In the genomic region with DNA sequence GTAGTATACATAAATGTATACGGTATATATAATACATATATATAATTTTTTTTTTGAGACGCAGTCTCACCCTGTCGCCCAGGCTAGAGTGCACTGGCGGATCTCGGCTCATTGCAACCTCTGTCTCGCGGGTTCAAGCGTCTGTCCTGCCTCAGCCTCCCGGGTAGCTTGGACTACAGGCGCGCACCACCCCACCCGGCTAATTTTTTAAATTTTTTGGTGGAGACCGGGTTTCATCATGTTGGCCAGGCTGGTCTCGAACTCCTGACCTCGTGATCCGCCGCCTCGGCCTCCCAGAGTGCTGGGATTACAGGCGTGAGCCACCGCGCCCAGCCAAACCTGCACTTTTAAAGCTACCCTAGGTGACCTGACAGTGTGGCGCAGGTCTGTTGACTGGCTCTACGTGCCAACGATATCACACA, we compare ENCODE assay signal across 8 cellular contexts. TPM values are rescaled to one million over a fixed set of nuclear protein-coding genes. Genes with fewer than 3 reads are reported as not detected.
DNase-seq lines count a peak whose midpoint lies in the region; ATAC-seq and TF ChIP-seq lines count a peak whose summit lies in the region.
"Had no signal": no experiment of that assay in that cellular context is flagged by ENCODE, and none has a peak within 500 bp of the region (broad histone marks: within the 10 kb centered on the region; RNA-seq: fewer than 3 reads in every experiment).

No MANE protein-coding gene starts in this region.

- peaks cover 29% of the 10 kb centered on the region for H3K4me1 Mint-ChIP-seq in activated CD8-positive, alpha-beta T cell treated with anti-CD3 and anti-CD28 coated beads for 36 hours (ENCODE audit: low read depth)

- intact Hi-C loops in activated CD8-positive, alpha-beta T cell treated with anti-CD3 and anti-CD28 coated beads for 36 hours (cut with micrococcal nuclease): loop anchor here (10.0 kb wide), 1 partner anchor 64 kb away; the partner anchor contains the start of gene CORO7
- intact Hi-C loops in stomach (cut with DNase I; ENCODE audit: low total_unique reads): no loop called here

- peak overlapping the region; percentile 96 for H3K4me3 Mint-ChIP-seq in activated CD8-positive, alpha-beta T cell treated with anti-CD3 and anti-CD28 coated beads for 36 hours

- CTCF ChIA-PET in activated CD8-positive, alpha-beta T cell treated with anti-CD3 and anti-CD28 coated beads for 36 hours (lab: Charles Lee): interaction anchor here (0.9 to 3.0 kb wide), 11 partner anchors 8 to 126 kb away, joined by 3 to 16 read pairs (median 4); partner anchors contain the start of genes HMOX2 and TFAP4
- CTCF ChIA-PET in HEK293T (lab: Yijun Ruan, JAX): interaction anchor here (0.8 to 2.9 kb wide), 4 partner anchors 52 to 97 kb away, joined by 3 to 23 read pairs (median 8); no protein-coding TSS in a partner anchor

- no peak for TF ChIP-seq POLR2A in stomach (IDR thresholded peaks at IDR 0.05)

- WGBS in stomach, 5 donors: 29 to 38% (median 33%) methylated on average over 21 to 24 of the region's 24 CpGs

- no peaks in the 10 kb centered on the region for H3K36me3 ChIP-seq in iPS-18a (ENCODE audit: control insufficient read depth, low read depth, low read length)
- peaks cover 9 to 16% (median 13%) of the 10 kb centered on the region in 4 donors for H3K36me3 ChIP-seq in stomach

- H3K27me3 Mint-ChIP-seq in activated CD8-positive, alpha-beta T cell treated with anti-CD3 and anti-CD28 coated beads for 36 hours: no peaks in the 10 kb centered on the region

- peaks cover 4% of the 10 kb centered on the region for H3K36me3 Mint-ChIP-seq in activated CD8-positive, alpha-beta T cell treated with anti-CD3 and anti-CD28 coated beads for 36 hours (ENCODE audit: low read depth)

- TF ChIP-seq EP300 in stomach (IDR thresholded peaks at IDR 0.05): no peak

- ATAC-seq in activated CD8-positive, alpha-beta T cell treated with anti-CD3 and anti-CD28 coated beads for 36 hours: peak; percentile 6
- no peak for ATAC-seq in HG03045 (IDR thresholded peaks at IDR 0.05; ENCODE audit: unreplicated experiment)

- TF ChIP-seq CTCF in HFF-Myc (IDR thresholded peaks at IDR 0.05; ENCODE audit: low read depth, low read length, missing control alignments) (no peak), stomach (IDR thresholded peaks at IDR 0.05) (no peak)
- no peak for TF ChIP-seq CTCF in activated CD8-positive, alpha-beta T cell treated with anti-CD3 and anti-CD28 coated beads for 36 hours (IDR thresholded peaks at IDR 0.05)

- H3K9ac ChIP-seq in iPS-18a (ENCODE audit: low read length): peak overlapping the region; percentile 93

- H3K27ac Mint-ChIP-seq in activated CD8-positive, alpha-beta T cell treated with anti-CD3 and anti-CD28 coated beads for 36 hours: peak overlapping the region; percentile 95

- DNase-seq in HFF-Myc (ENCODE audit: extremely low read depth, low read depth) (no peak), stomach (no peak), HEK293T (ENCODE audit: extremely low spot score) (no peak), NCI-H187 treated with DMSO at 0.1 percent for 48 hours (lab: John Stamatoyannopoulos, UW) (no peak)
- no peak for DNase-seq in activated CD8-positive, alpha-beta T cell treated with anti-CD3 and anti-CD28 coated beads for 36 hours

- POLR2A ChIA-PET in activated CD8-positive, alpha-beta T cell treated with anti-CD3 and anti-CD28 coated beads for 36 hours (lab: Charles Lee): interaction anchor here (0.7 to 2.5 kb wide), 12 partner anchors 9 to 82 kb away, joined by 3 to 10 read pairs (median 6); partner anchors contain the start of genes TFAP4 and VASN
- POLR2A ChIA-PET in HEK293T (lab: Yijun Ruan, JAX): interaction anchor here (0.9 to 2.3 kb wide), 5 partner anchors 10 to 51 kb away, joined by 3 to 9 read pairs (median 6); no protein-coding TSS in a partner anchor

- H3K9me3 ChIP-seq in iPS-18a (ENCODE audit: control insufficient read depth, low read depth, low read length) (no peaks in the 10 kb centered on the region), stomach (no peaks in the 10 kb centered on the region)

- H3K4me1 ChIP-seq in iPS-18a (ENCODE audit: control insufficient read depth, low read depth, low read length) (peaks cover 4% of the 10 kb centered on the region), stomach (peaks cover 20 to 60% (median 57%) of the 10 kb centered on the region in 4 donors)

- peak overlapping the region; percentile 74 for H3K4me3 ChIP-seq in HFF-Myc (replicated peaks; ENCODE audit: low read depth, low read length)
- peak overlapping the region; percentile 95 for H3K4me3 ChIP-seq in iPS-18a (ENCODE audit: low read length)
- peak overlapping the region; percentile 81 to 97 (median 86) for H3K4me3 ChIP-seq in stomach

- H3K9me3 Mint-ChIP-seq in activated CD8-positive, alpha-beta T cell treated with anti-CD3 and anti-CD28 coated beads for 36 hours: no peaks in the 10 kb centered on the region

- H3K27ac ChIP-seq in iPS-18a (ENCODE audit: low read length) (peak overlapping the region; percentile 85), stomach (peak overlapping the region; percentile 77 to 96 (median 85))

- H3K27me3 ChIP-seq in iPS-18a (ENCODE audit: control insufficient read depth, insufficient read depth, low read length) (peaks cover 4% of the 10 kb centered on the region), stomach (no peaks in the 10 kb centered on the region)

TF ChIP-seq in HEK293T, 16 proteins besides CTCF, POLR2A, EP300 and RAD21:
- no peak for TF ChIP-seq BHLHE40 (IDR thresholded peaks at IDR 0.05; ENCODE audit: borderline replicate concordance)
- no peak for TF ChIP-seq PKNOX1 (IDR thresholded peaks at IDR 0.05)
- no peak for TF ChIP-seq CTBP1 (IDR thresholded peaks at IDR 0.05; ENCODE audit: borderline replicate concordance)
- TF ChIP-seq FOXA1 (IDR thresholded peaks at IDR 0.05): no peak
- TF ChIP-seq SUZ12 (IDR thresholded peaks at IDR 0.05): no peak

RNA-seq across cellular contexts. Expression of gene PAM16, which starts 0.7 kb away (rescaled TPM):
- total RNA-seq in activated CD8-positive, alpha-beta T cell treated with anti-CD3 and anti-CD28 coated beads for 36 hours: 10 to 100 TPM; 65.9 to 70.1 TPM
- 100 to 1,000 TPM in 1 of 5 donors, 10 to 100 TPM in 3, 1 to 10 TPM in 1; 4.7 to 218 (median 28.1) TPM for total RNA-seq in stomach
- polyA plus RNA-seq in stomach: 100 to 1,000 TPM in 2 of 3 donors, 10 to 100 TPM in 1; 54.4 to 117 (median 104) TPM

RNA-seq across cellular contexts. Expression of gene VASN, which starts 21.3 kb away (rescaled TPM):
- not detected for total RNA-seq in activated CD8-positive, alpha-beta T cell treated with anti-CD3 and anti-CD28 coated beads for 36 hours
- 10 to 100 TPM; 10.5 to 25.6 (median 11.6) TPM for total RNA-seq in stomach
- 1 to 10 TPM; 3.7 to 7.2 (median 5.1) TPM for polyA plus RNA-seq in stomach
- total RNA-seq: T-helper 1 cell treated with Interleukin-12 subunit alpha and Interleukin-12 subunit beta and Interleukin-4 antibody, amounts not matched to agents 30 ng/mL and 1 ng/mL, for 36 hours had no signal

RNA-seq across cellular contexts. Expression of gene GLIS2, which starts 34.5 kb away (rescaled TPM):
- total RNA-seq in activated CD8-positive, alpha-beta T cell treated with anti-CD3 and anti-CD28 coated beads for 36 hours: under 1 TPM; 0.49 to 0.77 TPM
- total RNA-seq in stomach: 10 to 100 TPM in 1 of 5 donors, 1 to 10 TPM in 4; 3.2 to 21.0 (median 4.6) TPM
- polyA plus RNA-seq in stomach: 1 to 10 TPM; 4.4 to 9.0 (median 5.8) TPM

Comparison
In these comparisons a context has a peak if more than half of its experiments do, and no peak if none do; other contexts are left out.
1. RNA of gene VASN, which starts 21.3 kb away (total RNA-seq): 10.5 to 25.6 TPM in stomach; not detected in activated CD8-positive, alpha-beta T cell treated with anti-CD3 and anti-CD28 coated beads for 36 hours; every median in the first group is over 10 times any median in the second.
2. Peak in every context shown above with its lines, with median percentiles within 50 percentile points of each other: H3K4me3 ChIP-seq.